Comparison of ENCODE assay signal across 24 cellular contexts in the genomic region with DNA sequence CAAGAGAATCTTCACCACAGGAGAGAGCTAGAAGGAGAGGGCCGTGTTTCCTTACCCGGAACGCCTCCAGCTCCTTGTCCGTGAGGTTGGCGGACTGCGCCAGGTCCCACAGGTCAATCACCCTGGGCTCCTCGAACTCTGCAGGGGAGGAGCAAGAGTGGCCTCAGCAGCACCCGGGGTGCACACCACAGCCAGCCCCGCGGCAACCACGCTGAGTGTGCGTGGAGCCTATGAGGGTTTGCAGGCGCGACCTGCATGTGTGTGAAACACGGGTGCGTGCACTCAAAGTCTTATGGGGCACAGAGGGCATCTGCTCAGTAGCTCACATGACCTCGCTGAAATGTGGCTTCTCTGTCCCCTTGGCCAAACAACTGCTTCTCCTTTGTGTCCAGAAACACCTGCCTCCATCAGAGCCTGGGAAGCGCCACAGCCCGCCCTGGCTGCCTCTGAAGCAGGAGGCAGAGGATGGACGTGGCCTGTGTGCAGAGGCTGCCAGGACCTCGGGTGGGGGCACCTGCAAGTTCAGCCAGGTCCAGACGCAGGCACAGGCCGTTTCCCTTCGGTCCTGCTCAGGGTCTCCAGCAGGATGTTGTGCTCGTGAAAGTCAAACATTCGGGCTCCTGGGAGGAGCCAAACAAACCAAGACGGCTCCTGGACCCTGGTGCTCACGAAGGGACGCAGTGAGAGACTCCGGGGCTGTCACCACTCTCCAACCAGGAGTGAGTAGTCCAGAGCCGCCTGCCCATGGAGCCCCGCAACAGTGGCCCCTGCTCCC. TPM values are rescaled to one million over a fixed set of nuclear protein-coding genes. Genes with fewer than 3 reads are reported as not detected.
"Had no signal": no experiment of that assay in that cellular context is flagged by ENCODE, and none has a peak within 500 bp of the region (broad histone marks: within the 10 kb centered on the region; RNA-seq: fewer than 3 reads in every experiment).

No MANE protein-coding gene starts in this region.

- H3K4me3 Mint-ChIP-seq: activated CD8-positive, alpha-beta T cell treated with anti-CD3 and anti-CD28 coated beads, Interleukin-2, amount 10 ng/mL, durations not matched to agents 7 days and 5 days; activated naive CD8-positive, alpha-beta T cell; naive B cell had no signal

- DNase-seq: activated CD4-positive, alpha-beta T cell treated with anti-CD3 and anti-CD28 coated beads for 1 hour; activated CD4-positive, alpha-beta T cell treated with anti-CD3 and anti-CD28 coated beads, Interleukin-2, amount 50 U/mL, for 1 hour; activated CD8-positive, alpha-beta T cell treated with anti-CD3 and anti-CD28 coated beads, Interleukin-2, amount 10 ng/mL, durations not matched to agents 7 days and 5 days; activated gamma-delta T cell treated with Interleukin-2 at 50 U/mL for 16 hours; activated T-cell treated with anti-CD3 and anti-CD28 coated beads, Interleukin-2, amount 50 U/mL, for 1 hour; foreskin melanocyte; hippocampal formation; mesenchymal stem cell; naive B cell; retina; stimulated activated CD4-positive, alpha-beta T cell treated with anti-CD3 and anti-CD28 coated beads, Interleukin-12 subunit alpha, Interleukin-12 subunit beta, amount 100 ng/mL, for 4 hours; stimulated activated CD4-positive, alpha-beta T cell treated with anti-CD3 and anti-CD28 coated beads, Interleukin-4, amount 100 ng/mL, for 4 hours; stimulated activated naive CD8-positive, alpha-beta T cell treated with anti-CD3 and anti-CD28 coated beads, Interleukin-15, Interleukin-2, amounts not matched to agents 100 U/mL and 50 U/mL, for 24 hours; T-helper 9 cell; thyroid gland; upper lobe of right lung had no signal

- H3K27ac ChIP-seq: adrenal gland, coronary artery, thyroid gland, upper lobe of right lung had no signal

- H3K27me3 Mint-ChIP-seq: activated naive CD8-positive, alpha-beta T cell; naive B cell; progenitor cell of endocrine pancreas had no signal

- H3K4me3 ChIP-seq: adrenal gland, coronary artery, mucosa of descending colon, thyroid gland, upper lobe of right lung had no signal

- H3K4me1 ChIP-seq: adrenal gland, thyroid gland, upper lobe of right lung had no signal

- H3K27ac Mint-ChIP-seq: activated CD8-positive, alpha-beta T cell treated with anti-CD3 and anti-CD28 coated beads, Interleukin-2, amount 10 ng/mL, durations not matched to agents 7 days and 5 days; activated naive CD8-positive, alpha-beta T cell; progenitor cell of endocrine pancreas had no signal

- H3K9me3 ChIP-seq: adrenal gland, mucosa of descending colon, thyroid gland, upper lobe of right lung had no signal

- H3K27me3 ChIP-seq: adrenal gland, thyroid gland, upper lobe of right lung had no signal

RNA-seq across cellular contexts. Expression of gene DOK7, which starts 53.1 kb away (rescaled TPM):
- total RNA-seq: activated CD8-positive, alpha-beta T cell treated with anti-CD3 and anti-CD28 coated beads, Interleukin-2, amount 10 ng/mL, durations not matched to agents 7 days and 5 days; astrocyte; osteocyte; progenitor cell of endocrine pancreas; subcutaneous adipose tissue had no signal
